ENCODE assay signal across 27 cellular contexts in the genomic region with DNA sequence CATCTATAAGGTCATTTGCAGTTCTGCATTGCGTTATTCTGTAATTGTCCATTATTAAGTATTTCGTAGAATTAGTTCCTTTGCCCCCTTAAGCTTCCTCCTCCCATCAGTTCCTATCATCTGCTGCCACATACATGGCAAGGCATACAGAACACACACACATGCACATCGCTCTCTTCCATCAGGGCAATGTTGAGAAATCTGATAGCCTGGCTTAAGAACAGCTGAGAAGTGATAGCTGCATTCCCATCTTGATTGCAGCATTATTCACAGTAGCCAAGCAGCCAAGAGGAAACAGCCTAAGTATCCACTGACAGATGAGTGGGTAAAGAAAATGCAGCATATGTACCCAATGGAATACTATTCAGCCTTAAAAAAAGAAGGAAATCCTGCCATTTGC.
"Had no signal": no experiment of that assay in that cellular context is flagged by ENCODE, and none has a peak within 500 bp of the region (broad histone marks: within the 10 kb centered on the region; RNA-seq: fewer than 3 reads in every experiment).

No MANE protein-coding gene starts in this region.

- H3K9me3 ChIP-seq: ascending aorta, esophagus squamous epithelium had no signal

- H3K27me3 ChIP-seq: ascending aorta had no signal

- H3K4me3 ChIP-seq: ascending aorta, coronary artery, dorsolateral prefrontal cortex, esophagus squamous epithelium, gastroesophageal sphincter, heart right ventricle had no signal

- H3K27ac ChIP-seq: ascending aorta, coronary artery, dorsolateral prefrontal cortex, epithelial cell of prostate, esophagus squamous epithelium, gastroesophageal sphincter, heart right ventricle, VCaP had no signal

- H3K36me3 ChIP-seq: ascending aorta, esophagus squamous epithelium, gastroesophageal sphincter, heart right ventricle had no signal

- DNase-seq: activated CD4-positive, alpha-beta memory T cell treated with anti-CD3 and anti-CD28 coated beads, Interleukin-2, amount 10 ng/mL, durations not matched to agents 7 days and 5 days; activated CD4-positive, alpha-beta T cell treated with anti-CD3 and anti-CD28 coated beads for 1 hour; activated CD4-positive, alpha-beta T cell treated with anti-CD3 and anti-CD28 coated beads for 4 hours; activated CD4-positive, alpha-beta T cell treated with anti-CD3 and anti-CD28 coated beads, Interleukin-2, amount 10 ng/mL, durations not matched to agents 7 days and 5 days; activated CD4-positive, alpha-beta T cell treated with anti-CD3 and anti-CD28 coated beads, Interleukin-2, amount 50 U/mL, for 4 hours; activated CD8-positive, alpha-beta memory T cell treated with anti-CD3 and anti-CD28 coated beads, Interleukin-2, amount 50 U/mL, for 48 hours; activated gamma-delta T cell; activated naive CD4-positive, alpha-beta T cell; activated naive CD4-positive, alpha-beta T cell treated with anti-CD3 and anti-CD28 coated beads, Interleukin-2, amount 10 ng/mL, durations not matched to agents 7 days and 5 days; activated naive CD8-positive, alpha-beta T cell treated with anti-CD3 and anti-CD28 coated beads, Interleukin-2, amount 10 ng/mL, durations not matched to agents 7 days and 5 days; activated T-cell treated with anti-CD3 and anti-CD28 coated beads for 4 hours; activated T-cell treated with anti-CD3 and anti-CD28 coated beads, Interleukin-2, amount 50 U/mL, for 24 hours; activated T-cell treated with anti-CD3 and anti-CD28 coated beads, Interleukin-2, amount 50 U/mL, for 72 hours; dorsolateral prefrontal cortex; effector memory CD8-positive, alpha-beta T cell; esophagus squamous epithelium; foreskin melanocyte; heart right ventricle; T-helper 2 cell had no signal

- H3K4me1 ChIP-seq: ascending aorta, esophagus squamous epithelium had no signal

- FAIRE-seq: bronchial epithelial cell, endometrium, endothelial cell of umbilical vein had no signal
